In genomic region chr12:29354954-29355353, GRCh38 we compare ENCODE assay signal across 41 cellular contexts.
"Had no signal": no experiment of that assay in that cellular context is flagged by ENCODE, and none has a peak within 500 bp of the region (broad histone marks: within the 10 kb centered on the region; RNA-seq: fewer than 3 reads in every experiment).

No MANE protein-coding gene starts in this region.

- H3K36me3 ChIP-seq: breast epithelium had no signal

- DNase-seq: activated effector memory CD4-positive, alpha-beta T cell treated with anti-CD3 and anti-CD28 coated beads, Interleukin-2, amount 50 U/mL, for 16 hours; activated effector memory CD4-positive, alpha-beta T cell treated with Interleukin-2 at 50 U/mL for 16 hours; activated gamma-delta T cell; activated gamma-delta T cell treated with Interleukin-2 at 50 U/mL for 16 hours; activated naive CD4-positive, alpha-beta T cell; activated naive CD4-positive, alpha-beta T cell treated with anti-CD3 and anti-CD28 coated beads for 36 hours; activated naive CD4-positive, alpha-beta T cell treated with anti-CD3 and anti-CD28 coated beads, Interleukin-2, amount 10 ng/mL, durations not matched to agents 7 days and 5 days; activated naive CD4-positive, alpha-beta T cell treated with anti-CD3 and anti-CD28 coated beads, Interleukin-2, amount 50 U/mL, for 16 hours; activated naive CD4-positive, alpha-beta T cell treated with Interleukin-2 at 50 U/mL for 16 hours; activated naive CD8-positive, alpha-beta T cell treated with anti-CD3 and anti-CD28 coated beads for 36 hours; activated naive CD8-positive, alpha-beta T cell treated with anti-CD3 and anti-CD28 coated beads, Interleukin-2, amount 10 ng/mL, durations not matched to agents 7 days and 5 days; activated naive CD8-positive, alpha-beta T cell treated with anti-CD3 and anti-CD28 coated beads, Interleukin-2, amount 50 U/mL, for 24 hours; activated T-cell treated with anti-CD3 and anti-CD28 coated beads for 4 hours; activated T-cell treated with anti-CD3 and anti-CD28 coated beads, Interleukin-2, amount 50 U/mL, for 1 hour; activated T-cell treated with anti-CD3 and anti-CD28 coated beads, Interleukin-2, amount 50 U/mL, for 24 hours; activated T-cell treated with anti-CD3 and anti-CD28 coated beads, Interleukin-2, amount 50 U/mL, for 4 hours; activated T-cell treated with anti-CD3 and anti-CD28 coated beads, Interleukin-2, amount 50 U/mL, for 48 hours; activated T-cell treated with anti-CD3 and anti-CD28 coated beads, Interleukin-2, amount 50 U/mL, for 72 hours; adrenal gland; amniotic stem cell; amygdala; anterior cingulate cortex; aorta; body of pancreas; brain microvascular endothelial cell; caudate nucleus; central memory CD4-positive, alpha-beta T cell; cerebellar nuclear complex had no signal

- H3K27ac ChIP-seq: adrenal gland, ascending aorta, body of pancreas, brain microvascular endothelial cell, breast epithelium, cardiac muscle cell had no signal

- H3K4me3 Mint-ChIP-seq: activated naive CD4-positive, alpha-beta T cell treated with anti-CD3 and anti-CD28 coated beads for 36 hours; activated naive CD4-positive, alpha-beta T cell treated with anti-CD3 and anti-CD28 coated beads, Interleukin-2, amount 10 ng/mL, durations not matched to agents 7 days and 5 days; activated naive CD4-positive, alpha-beta T cell treated with anti-CD3 and anti-CD28 coated beads, Interleukin-2, amount 50 U/mL, for 24 hours; activated naive CD8-positive, alpha-beta T cell; activated naive CD8-positive, alpha-beta T cell treated with anti-CD3 and anti-CD28 coated beads for 36 hours; activated naive CD8-positive, alpha-beta T cell treated with anti-CD3 and anti-CD28 coated beads, Interleukin-2, amount 10 ng/mL, durations not matched to agents 7 days and 5 days; activated naive CD8-positive, alpha-beta T cell treated with anti-CD3 and anti-CD28 coated beads, Interleukin-2, amount 50 U/mL, for 24 hours; activated T-cell treated with anti-CD3 and anti-CD28 coated beads, Interleukin-2, amount 50 U/mL, for 24 hours; activated T-cell treated with anti-CD3 and anti-CD28 coated beads, Interleukin-2, amount 50 U/mL, for 4 hours; activated T-cell treated with anti-CD3 and anti-CD28 coated beads, Interleukin-2, amount 50 U/mL, for 72 hours; activated T-helper 1 cell treated with anti-CD3 and anti-CD28 coated beads, Interleukin-12 subunit alpha, Interleukin-12 subunit beta, Interleukin-2, Interleukin-4 antibody, amounts not matched to agents 30 ng/mL and 10 ng/mL and 1 ng/mL, durations not matched to agents 14 hours and 24 hours and 36 hours; activated T-helper 17 cell treated with anti-CD3 and anti-CD28 coated beads, Interleukin-2, amount 50 U/mL, for 72 hours; brain; central memory CD8-positive, alpha-beta T cell had no signal

- ATAC-seq: activated naive CD4-positive, alpha-beta T cell treated with anti-CD3 and anti-CD28 coated beads, Interleukin-2, amount 50 U/mL, for 72 hours; activated naive CD8-positive, alpha-beta T cell treated with anti-CD3 and anti-CD28 coated beads, Interleukin-2, amount 50 U/mL, for 24 hours; activated T-cell treated with anti-CD3 and anti-CD28 coated beads, Interleukin-2, amount 50 U/mL, for 4 hours; activated T-cell treated with anti-CD3 and anti-CD28 coated beads, Interleukin-2, amount 50 U/mL, for 72 hours; activated T-helper 17 cell treated with anti-CD3 and anti-CD28 coated beads, Interleukin-2, amount 50 U/mL, for 72 hours; body of pancreas had no signal

- H3K9me3 Mint-ChIP-seq: activated naive CD4-positive, alpha-beta T cell treated with anti-CD3 and anti-CD28 coated beads for 36 hours; activated naive CD4-positive, alpha-beta T cell treated with anti-CD3 and anti-CD28 coated beads, Interleukin-2, amount 10 ng/mL, durations not matched to agents 7 days and 5 days; activated naive CD4-positive, alpha-beta T cell treated with anti-CD3 and anti-CD28 coated beads, Interleukin-2, amount 50 U/mL, for 24 hours; activated naive CD4-positive, alpha-beta T cell treated with anti-CD3 and anti-CD28 coated beads, Interleukin-2, amount 50 U/mL, for 72 hours; activated naive CD8-positive, alpha-beta T cell treated with anti-CD3 and anti-CD28 coated beads for 36 hours; activated naive CD8-positive, alpha-beta T cell treated with anti-CD3 and anti-CD28 coated beads, Interleukin-2, amount 10 ng/mL, durations not matched to agents 7 days and 5 days; activated naive CD8-positive, alpha-beta T cell treated with anti-CD3 and anti-CD28 coated beads, Interleukin-2, amount 50 U/mL, for 24 hours; activated T-cell treated with anti-CD3 and anti-CD28 coated beads, Interleukin-2, amount 50 U/mL, for 24 hours; activated T-cell treated with anti-CD3 and anti-CD28 coated beads, Interleukin-2, amount 50 U/mL, for 4 hours; activated T-cell treated with anti-CD3 and anti-CD28 coated beads, Interleukin-2, amount 50 U/mL, for 72 hours; activated T-helper 1 cell treated with anti-CD3 and anti-CD28 coated beads, Interleukin-12 subunit alpha, Interleukin-12 subunit beta, Interleukin-2, Interleukin-4 antibody, amounts not matched to agents 30 ng/mL and 10 ng/mL and 1 ng/mL, durations not matched to agents 14 hours and 24 hours and 36 hours; activated T-helper 17 cell treated with anti-CD3 and anti-CD28 coated beads, Interleukin-2, amount 50 U/mL, for 72 hours; activated T-helper 2 cell treated with anti-CD3 and anti-CD28 coated beads, Interferon-gamma antibody, Interleukin-2, Interleukin-4, amounts not matched to agents 10 μg/mL and 5 μg/mL and 100 μg/mL, durations not matched to agents 14 hours and 24 hours and 36 hours; brain; central memory CD8-positive, alpha-beta T cell had no signal

- H3K27ac Mint-ChIP-seq: activated naive CD4-positive, alpha-beta T cell treated with anti-CD3 and anti-CD28 coated beads for 36 hours; activated naive CD4-positive, alpha-beta T cell treated with anti-CD3 and anti-CD28 coated beads, Interleukin-2, amount 10 ng/mL, durations not matched to agents 7 days and 5 days; activated naive CD4-positive, alpha-beta T cell treated with anti-CD3 and anti-CD28 coated beads, Interleukin-2, amount 50 U/mL, for 24 hours; activated naive CD4-positive, alpha-beta T cell treated with anti-CD3 and anti-CD28 coated beads, Interleukin-2, amount 50 U/mL, for 72 hours; activated naive CD8-positive, alpha-beta T cell; activated naive CD8-positive, alpha-beta T cell treated with anti-CD3 and anti-CD28 coated beads for 36 hours; activated naive CD8-positive, alpha-beta T cell treated with anti-CD3 and anti-CD28 coated beads, Interleukin-2, amount 10 ng/mL, durations not matched to agents 7 days and 5 days; activated naive CD8-positive, alpha-beta T cell treated with anti-CD3 and anti-CD28 coated beads, Interleukin-2, amount 50 U/mL, for 24 hours; activated T-cell treated with anti-CD3 and anti-CD28 coated beads, Interleukin-2, amount 50 U/mL, for 24 hours; activated T-cell treated with anti-CD3 and anti-CD28 coated beads, Interleukin-2, amount 50 U/mL, for 72 hours; activated T-helper 1 cell treated with anti-CD3 and anti-CD28 coated beads, Interleukin-12 subunit alpha, Interleukin-12 subunit beta, Interleukin-2, Interleukin-4 antibody, amounts not matched to agents 30 ng/mL and 10 ng/mL and 1 ng/mL, durations not matched to agents 14 hours and 24 hours and 36 hours; activated T-helper 17 cell treated with anti-CD3 and anti-CD28 coated beads, Interleukin-2, amount 50 U/mL, for 72 hours; activated T-helper 2 cell treated with anti-CD3 and anti-CD28 coated beads, Interferon-gamma antibody, Interleukin-2, Interleukin-4, amounts not matched to agents 10 μg/mL and 5 μg/mL and 100 μg/mL, durations not matched to agents 14 hours and 24 hours and 36 hours; brain had no signal

- H3K4me3 ChIP-seq: adrenal gland, ascending aorta, body of pancreas, breast epithelium, cardiac muscle cell had no signal

- FAIRE-seq: astrocyte, bronchial epithelial cell had no signal

- H3K9me3 ChIP-seq: adrenal gland, ascending aorta, body of pancreas, breast epithelium had no signal

- H3K27me3 Mint-ChIP-seq: activated naive CD4-positive, alpha-beta T cell treated with anti-CD3 and anti-CD28 coated beads, Interleukin-2, amount 10 ng/mL, durations not matched to agents 7 days and 5 days; activated naive CD4-positive, alpha-beta T cell treated with anti-CD3 and anti-CD28 coated beads, Interleukin-2, amount 50 U/mL, for 24 hours; activated naive CD8-positive, alpha-beta T cell; activated naive CD8-positive, alpha-beta T cell treated with anti-CD3 and anti-CD28 coated beads for 36 hours; activated naive CD8-positive, alpha-beta T cell treated with anti-CD3 and anti-CD28 coated beads, Interleukin-2, amount 10 ng/mL, durations not matched to agents 7 days and 5 days; activated naive CD8-positive, alpha-beta T cell treated with anti-CD3 and anti-CD28 coated beads, Interleukin-2, amount 50 U/mL, for 24 hours; activated T-cell treated with anti-CD3 and anti-CD28 coated beads, Interleukin-2, amount 50 U/mL, for 24 hours; activated T-helper 17 cell treated with anti-CD3 and anti-CD28 coated beads, Interleukin-2, amount 50 U/mL, for 72 hours; brain; central memory CD8-positive, alpha-beta T cell had no signal

- H3K27me3 ChIP-seq: adrenal gland, ascending aorta, body of pancreas, brain microvascular endothelial cell, breast epithelium, cardiac muscle cell had no signal

- H3K4me1 ChIP-seq: adrenal gland, ascending aorta, breast epithelium had no signal

- H3K4me1 Mint-ChIP-seq: activated naive CD4-positive, alpha-beta T cell treated with anti-CD3 and anti-CD28 coated beads, Interleukin-2, amount 10 ng/mL, durations not matched to agents 7 days and 5 days; activated naive CD8-positive, alpha-beta T cell treated with anti-CD3 and anti-CD28 coated beads for 36 hours; activated naive CD8-positive, alpha-beta T cell treated with anti-CD3 and anti-CD28 coated beads, Interleukin-2, amount 10 ng/mL, durations not matched to agents 7 days and 5 days; activated naive CD8-positive, alpha-beta T cell treated with anti-CD3 and anti-CD28 coated beads, Interleukin-2, amount 50 U/mL, for 24 hours; activated T-helper 17 cell treated with anti-CD3 and anti-CD28 coated beads, Interleukin-2, amount 50 U/mL, for 72 hours; central memory CD8-positive, alpha-beta T cell had no signal
